Comparison of ENCODE assay signal across 9 cellular contexts in the genomic region with DNA sequence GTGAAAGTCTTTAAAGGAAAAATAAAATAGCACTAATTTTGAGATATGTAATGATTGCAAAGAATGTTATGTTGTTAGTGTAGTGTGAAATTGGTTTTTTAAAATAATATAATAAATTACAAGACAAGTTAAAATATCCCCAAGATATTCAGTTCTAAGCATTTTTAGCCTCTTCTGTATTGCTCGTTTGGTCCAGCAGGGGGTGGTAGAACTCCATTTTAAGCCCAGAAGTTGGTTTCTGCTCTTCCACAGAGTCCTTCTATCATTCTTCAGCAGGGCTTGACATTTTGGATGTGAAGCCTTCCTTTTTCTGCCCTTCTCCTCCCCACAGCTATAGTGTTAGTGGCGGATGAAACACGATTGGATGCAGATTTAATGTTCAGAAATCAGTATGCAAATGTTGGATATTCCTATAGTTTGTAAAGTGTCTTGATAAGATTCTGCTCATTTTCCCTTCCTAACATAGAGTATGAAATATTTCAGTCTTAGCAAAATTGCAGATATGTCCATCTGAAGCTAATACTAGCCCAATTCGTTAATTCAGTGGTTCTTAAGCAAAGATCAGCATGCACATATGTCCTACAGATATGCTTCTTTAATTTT. TPM values are rescaled to one million over a fixed set of nuclear protein-coding genes. Genes with fewer than 3 reads are reported as not detected.
DNase-seq lines count a peak whose midpoint lies in the region; ATAC-seq, FAIRE-seq and TF ChIP-seq lines count a peak whose summit lies in the region.
"Had no signal": no experiment of that assay in that cellular context is flagged by ENCODE, and none has a peak within 500 bp of the region (broad histone marks: within the 10 kb centered on the region; RNA-seq: fewer than 3 reads in every experiment).

No MANE protein-coding gene starts in this region.

- peak; percentile 38 for FAIRE-seq in kidney (lab: Jason Lieb, UNC)

- no peaks in the 10 kb centered on the region for H3K36me3 ChIP-seq in breast epithelium
- H3K36me3 ChIP-seq in kidney (ENCODE audit: control insufficient read depth in 1 of 2, insufficient read depth in 2 of 2, low read length in 2 of 2) = no peaks in the 10 kb centered on the region

- no peaks in the 10 kb centered on the region for H3K9me3 ChIP-seq in breast epithelium
- H3K9me3 ChIP-seq in kidney (ENCODE audit: control insufficient read depth in 1 of 2, low read length in 2 of 2) = no peaks in the 10 kb centered on the region

- H3K27ac ChIP-seq in breast epithelium = no peak overlapping the region
- no peak overlapping the region for H3K27ac ChIP-seq in kidney (ENCODE audit: low read depth in 2 of 2, low read length in 2 of 2)

- H3K4me3 Mint-ChIP-seq in stimulated activated naive CD8-positive, alpha-beta T cell treated with anti-CD3 and anti-CD28 coated beads, Interleukin-15, amount 100 ng/mL, for 72 hours = no peak overlapping the region

- no peak overlapping the region for H3K9ac ChIP-seq in kidney (ENCODE audit: low read length in 2 of 2)

- peak; percentile 1 for DNase-seq in NCI-H2107 treated with DMSO at 0.1 percent for 48 hours (lab: John Stamatoyannopoulos, UW; ENCODE audit: unreplicated experiment)
- DNase-seq in NCI-H2107 (lab: John Stamatoyannopoulos, UW) = no peak
- DNase-seq in HT-29 (ENCODE audit: low spot score) = peak; percentile 28
- DNase-seq in RKO (ENCODE audit: low spot score) = peak; percentile 19
- no peak for DNase-seq in breast epithelium (ENCODE audit: low spot score in 2 of 2)
- DNase-seq in kidney = no peak
- peak; percentile 18 to 26 for DNase-seq in stimulated activated naive CD8-positive, alpha-beta T cell treated with anti-CD3 and anti-CD28 coated beads, Interleukin-15, amount 100 ng/mL, for 72 hours

- H3K4me1 Mint-ChIP-seq in stimulated activated naive CD8-positive, alpha-beta T cell treated with anti-CD3 and anti-CD28 coated beads, Interleukin-15, amount 100 ng/mL, for 72 hours = peaks cover 9% of the 10 kb centered on the region

- no peaks in the 10 kb centered on the region for H3K9me3 Mint-ChIP-seq in stimulated activated naive CD8-positive, alpha-beta T cell treated with anti-CD3 and anti-CD28 coated beads, Interleukin-15, amount 100 ng/mL, for 72 hours

- H3K4me3 ChIP-seq in breast epithelium (peak overlapping the region in 2 of 3 donors; percentile 63 to 83), kidney (ENCODE audit: low read length in 2 of 2) (no peak overlapping the region)

- peaks cover 55% of the 10 kb centered on the region for H3K27me3 Mint-ChIP-seq in stimulated activated naive CD8-positive, alpha-beta T cell treated with anti-CD3 and anti-CD28 coated beads, Interleukin-15, amount 100 ng/mL, for 72 hours

- TF ChIP-seq POLR2A in breast epithelium (IDR thresholded peaks at IDR 0.05) = no peak

- ATAC-seq in stimulated activated naive CD8-positive, alpha-beta T cell treated with anti-CD3 and anti-CD28 coated beads, Interleukin-15, amount 100 ng/mL, for 72 hours = no peak
- ATAC-seq in HG03521 (IDR thresholded peaks at IDR 0.05; ENCODE audit: unreplicated experiment) = no peak

- intact Hi-C loops in breast epithelium (cut with DNase I; ENCODE audit: low total_unique reads) = no loop called here
- intact Hi-C loops in kidney (cut with DNase I) = no loop called here

- no peak overlapping the region for H3K27ac Mint-ChIP-seq in stimulated activated naive CD8-positive, alpha-beta T cell treated with anti-CD3 and anti-CD28 coated beads, Interleukin-15, amount 100 ng/mL, for 72 hours
- H3K27ac Mint-ChIP-seq: activated naive CD8-positive, alpha-beta T cell had no signal

- TF ChIP-seq CTCF in breast epithelium (IDR thresholded peaks at IDR 0.05) (peak in 2 of 3 donors; percentile 64 to 75), kidney (IDR thresholded peaks at IDR 0.05; ENCODE audit: borderline replicate concordance, extremely low read depth, insufficient read depth) (peak; percentile 51)

- H3K4me1 ChIP-seq in breast epithelium = peaks cover 0 to 3% of the 10 kb centered on the region in 2 donors
- peaks cover 0 to 9% of the 10 kb centered on the region in 2 donors for H3K4me1 ChIP-seq in kidney (ENCODE audit: control insufficient read depth in 1 of 2, insufficient read depth in 1 of 2, low read depth in 1 of 2, low read length in 2 of 2)

- H3K27me3 ChIP-seq in breast epithelium = no peaks in the 10 kb centered on the region

RNA-seq across cellular contexts. Expression of a gene that starts 1.5 kb away (rescaled TPM):
- total RNA-seq in HT-29 (2014; rRNA removed; shearing (Covaris generic)) = not detected in 2 replicates
- total RNA-seq in breast epithelium (1 to 10 TPM; 2.6 to 6.3 (median 3.6) TPM), kidney (0.82 TPM)
- 0.13 TPM for polyA plus RNA-seq in kidney (ENCODE audit: insufficient read depth, low read depth, low replicate concordance)

Comparison
In these comparisons a context has a peak if more than half of its experiments do, and no peak if none do; other contexts are left out.
1. DNase-seq: peak in NCI-H2107 treated with DMSO at 0.1 percent for 48 hours (single experiment), HT-29 (single experiment), RKO (single experiment) and stimulated activated naive CD8-positive, alpha-beta T cell treated with anti-CD3 and anti-CD28 coated beads, Interleukin-15, amount 100 ng/mL, for 72 hours (2 of 2); none in NCI-H2107 (single experiment), breast epithelium (0 of 2) and kidney (single experiment).
2. H3K4me3 ChIP-seq: peak in breast epithelium (2 of 3); none in kidney (0 of 2).